15 cellular contexts compared by ENCODE assay signal in the genomic region with DNA sequence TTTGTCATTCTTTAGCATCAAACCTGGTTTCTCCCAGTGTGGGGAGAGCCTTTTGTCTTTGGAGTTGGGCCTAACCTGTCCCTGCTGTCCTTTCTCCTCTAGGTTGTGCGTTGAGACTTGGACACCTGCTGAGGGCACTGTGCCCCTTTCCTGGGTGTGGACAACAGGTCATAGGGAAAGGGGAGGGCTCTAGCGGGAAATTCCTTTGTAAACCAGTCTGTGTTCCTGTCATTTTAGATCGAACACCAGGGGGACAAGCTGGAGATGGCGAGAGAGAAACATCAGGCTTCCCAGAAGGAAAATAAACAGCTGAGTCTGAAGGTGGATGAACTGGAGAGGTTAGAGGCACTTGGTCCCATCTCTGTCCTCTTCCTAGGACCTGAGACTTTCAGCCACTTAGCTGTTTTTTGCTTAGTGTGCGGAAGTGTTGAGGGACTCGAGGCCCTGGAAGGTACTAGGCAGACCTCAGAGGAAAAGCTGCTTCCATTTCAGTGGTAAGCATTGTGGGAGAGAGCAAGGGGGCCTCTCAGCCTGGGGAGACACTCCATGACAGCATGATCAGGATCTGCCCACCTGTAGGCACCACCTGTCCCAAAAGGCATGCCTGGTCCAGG. TPM values are rescaled to one million over a fixed set of nuclear protein-coding genes. Genes with fewer than 3 reads are reported as not detected.
DNase-seq lines count a peak whose midpoint lies in the region; ATAC-seq and TF ChIP-seq lines count a peak whose summit lies in the region.
"Had no signal": no experiment of that assay in that cellular context is flagged by ENCODE, and none has a peak within 500 bp of the region (broad histone marks: within the 10 kb centered on the region; RNA-seq: fewer than 3 reads in every experiment).

No MANE protein-coding gene starts in this region.

- H3K4me3 Mint-ChIP-seq in HFFc6 = no peak overlapping the region

- H3K36me3 Mint-ChIP-seq in HFFc6 (ENCODE audit: low read depth) = peaks cover 29% of the 10 kb centered on the region

- no peaks in the 10 kb centered on the region for H3K9me3 Mint-ChIP-seq in HFFc6
- H3K9me3 Mint-ChIP-seq: CD4-positive, alpha-beta memory T cell had no signal

- H3K4me1 Mint-ChIP-seq in HFFc6 (ENCODE audit: low read depth) = no peaks in the 10 kb centered on the region
- H3K4me1 Mint-ChIP-seq: CD4-positive, alpha-beta memory T cell had no signal

- H3K36me3 ChIP-seq in mucosa of descending colon (ENCODE audit: low read depth) = no peaks in the 10 kb centered on the region
- H3K36me3 ChIP-seq: colonic mucosa had no signal

- H3K4me1 ChIP-seq in mucosa of descending colon (ENCODE audit: low read depth) = peaks cover 4% of the 10 kb centered on the region
- H3K4me1 ChIP-seq: colonic mucosa, Peyer's patch, psoas muscle had no signal

- H3K4me3 ChIP-seq in mucosa of descending colon = no peak overlapping the region
- H3K4me3 ChIP-seq: colonic mucosa, Peyer's patch, psoas muscle, suprapubic skin had no signal

- intact Hi-C loops in mucosa of descending colon (cut with DNase I, micrococcal nuclease) = no loop called here

- H3K9me3 ChIP-seq in mucosa of descending colon = no peaks in the 10 kb centered on the region
- H3K9me3 ChIP-seq: colonic mucosa, Peyer's patch, psoas muscle, suprapubic skin had no signal

- peak; percentile 28 for TF ChIP-seq CTCF in HFFc6 (IDR thresholded peaks at IDR 0.05)
- TF ChIP-seq CTCF in mucosa of descending colon (IDR thresholded peaks at IDR 0.05) = no peak

- no peak overlapping the region for H3K27ac Mint-ChIP-seq in HFFc6

- peak; percentile 68 for ATAC-seq in mucosa of descending colon
- ATAC-seq: psoas muscle had no signal

- DNase-seq in NCI-H82 (lab: John Stamatoyannopoulos, UW) (peak; percentile 13), NCI-H82 treated with DMSO at 0.1 percent for 48 hours (lab: John Stamatoyannopoulos, UW; ENCODE audit: unreplicated experiment) (no peak), HFFc6 (no peak), dermis blood vessel endothelial cell (peak; percentile 37), mucosa of descending colon (no peak), NCI-H187 treated with DMSO at 0.1 percent for 48 hours (lab: John Stamatoyannopoulos, UW) (no peak), GM19240 (ENCODE audit: insufficient read length, low spot score) (no peak), NCI-H2029 treated with DMSO at 0.1 percent for 48 hours (lab: John Stamatoyannopoulos, UW) (no peak)
- DNase-seq: activated T-cell treated with anti-CD3 and anti-CD28 coated beads, Interleukin-2, amount 50 U/mL, for 48 hours; CD4-positive, alpha-beta memory T cell; colonic mucosa; MV-4-11; Peyer's patch; psoas muscle had no signal

- no peaks in the 10 kb centered on the region; the same call in 1 of the 2 replicates for H3K27me3 Mint-ChIP-seq in HFFc6 (ENCODE audit: insufficient read depth)
- H3K27me3 Mint-ChIP-seq: CD4-positive, alpha-beta memory T cell had no signal

RNA-seq across cellular contexts. Expression of gene GLE1, which starts 8.6 kb away (rescaled TPM):
- 10 to 100 TPM; 22.2 to 26.7 (median 24.7) TPM for total RNA-seq in HFFc6 (2021; fragmentation: NEBNext Ultra II Directional; extraction: Animal tissue kit (Norgen Biotek cat#: 25700))
- total RNA-seq in dermis blood vessel endothelial cell (19.4 and 34.2 TPM in 2 replicates), mucosa of descending colon (10 to 100 TPM; 25.7 to 35.0 (median 28.0) TPM)

RNA-seq across cellular contexts. Expression of gene ODF2, which starts 40.1 kb away (rescaled TPM):
- total RNA-seq in HFFc6 (2021; fragmentation: NEBNext Ultra II Directional; extraction: Animal tissue kit (Norgen Biotek cat#: 25700)) = 10 to 100 TPM; 29.5 to 40.8 (median 36.9) TPM
- total RNA-seq in dermis blood vessel endothelial cell = 44.2 and 55.7 TPM in 2 replicates
- 10 to 100 TPM; 17.1 to 26.1 (median 19.4) TPM for total RNA-seq in mucosa of descending colon

RNA-seq across cellular contexts. Expression of gene SPTAN1, which starts 56.5 kb away (rescaled TPM):
- total RNA-seq in HFFc6 (2021; fragmentation: NEBNext Ultra II Directional; extraction: Animal tissue kit (Norgen Biotek cat#: 25700)) = 100 to 1,000 TPM; 316 to 368 (median 327) TPM
- total RNA-seq in dermis blood vessel endothelial cell (505 and 734 TPM in 2 replicates), mucosa of descending colon (100 to 1,000 TPM; 235 to 322 (median 321) TPM)

Comparison
In these comparisons a context has a peak if more than half of its experiments do, and no peak if none do; other contexts are left out.
1. DNase-seq: peak in NCI-H82 (single experiment) and dermis blood vessel endothelial cell (single experiment); none in NCI-H82 treated with DMSO at 0.1 percent for 48 hours (single experiment), HFFc6 (single experiment), mucosa of descending colon (0 of 3), NCI-H187 treated with DMSO at 0.1 percent for 48 hours (single experiment), GM19240 (single experiment) and NCI-H2029 treated with DMSO at 0.1 percent for 48 hours (single experiment).